In genomic region chr15:37888356-37888755, GRCh38 we compare ENCODE assay signal across 1 cellular context.
TF ChIP-seq lines count a peak whose summit lies in the region.

No MANE protein-coding gene starts in this region.

TF ChIP-seq in IMR-90, 13 proteins besides CTCF, POLR2A, EP300 and RAD21 (continued from another document):
- TF ChIP-seq BHLHE40 (IDR thresholded peaks at IDR 0.05; ENCODE audit: low read depth, low read length) (no peak), MAZ (IDR thresholded peaks at IDR 0.05; ENCODE audit: borderline replicate concordance, low read depth, low read length) (no peak), ELK1 (IDR thresholded peaks at IDR 0.05; ENCODE audit: borderline replicate concordance, low read depth, low read length) (no peak), NFE2L2 (IDR thresholded peaks at IDR 0.05; ENCODE audit: low read depth, low read length) (no peak), RCOR1 (IDR thresholded peaks at IDR 0.05; ENCODE audit: insufficient replicate concordance, low read length) (no peak), CHD1 (IDR thresholded peaks at IDR 0.05; ENCODE audit: low read depth, low read length) (no peak)
